In genomic region chr9:77375956-77376532, GRCh38 we compare ENCODE assay signal across 1 cellular context.
TF ChIP-seq lines count a peak whose summit lies in the region.

No MANE protein-coding gene starts in this region.

TF ChIP-seq in WTC11, 78 proteins besides CTCF, POLR2A, EP300 and RAD21 (continued from another document):
- no peak for TF ChIP-seq AFF4 (CRISPR knock-in tag; IDR thresholded peaks at IDR 0.05; ENCODE audit: borderline replicate concordance)
- TF ChIP-seq NFYB (CRISPR knock-in tag; conservative IDR thresholded peaks at IDR 0.05; ENCODE audit: low read depth), result no peak
- no peak for TF ChIP-seq EMX1 (CRISPR knock-in tag; IDR thresholded peaks at IDR 0.05)
- TF ChIP-seq, protein P1, sequence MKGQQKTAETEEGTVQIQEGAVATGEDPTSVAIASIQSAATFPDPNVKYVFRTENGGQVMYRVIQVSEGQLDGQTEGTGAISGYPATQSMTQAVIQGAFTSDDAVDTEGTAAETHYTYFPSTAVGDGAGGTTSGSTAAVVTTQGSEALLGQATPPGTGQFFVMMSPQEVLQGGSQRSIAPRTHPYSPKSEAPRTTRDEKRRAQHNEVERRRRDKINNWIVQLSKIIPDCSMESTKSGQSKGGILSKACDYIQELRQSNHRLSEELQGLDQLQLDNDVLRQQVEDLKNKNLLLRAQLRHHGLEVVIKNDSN (CRISPR knock-in tag; IDR thresholded peaks at IDR 0.05), result no peak
- no peak for TF ChIP-seq NR2C2 (CRISPR knock-in tag; IDR thresholded peaks at IDR 0.05)
- TF ChIP-seq SMAD4 (CRISPR knock-in tag; IDR thresholded peaks at IDR 0.05), result no peak
- no peak for TF ChIP-seq TP53 (CRISPR knock-in tag; IDR thresholded peaks at IDR 0.05)
- TF ChIP-seq FOXP1 (CRISPR knock-in tag; IDR thresholded peaks at IDR 0.05; ENCODE audit: borderline replicate concordance), result no peak
TF ChIP-seq in WTC11: peak in this region for 0.
